Comparison of ENCODE assay signal across 1 cellular context in the genomic region with DNA sequence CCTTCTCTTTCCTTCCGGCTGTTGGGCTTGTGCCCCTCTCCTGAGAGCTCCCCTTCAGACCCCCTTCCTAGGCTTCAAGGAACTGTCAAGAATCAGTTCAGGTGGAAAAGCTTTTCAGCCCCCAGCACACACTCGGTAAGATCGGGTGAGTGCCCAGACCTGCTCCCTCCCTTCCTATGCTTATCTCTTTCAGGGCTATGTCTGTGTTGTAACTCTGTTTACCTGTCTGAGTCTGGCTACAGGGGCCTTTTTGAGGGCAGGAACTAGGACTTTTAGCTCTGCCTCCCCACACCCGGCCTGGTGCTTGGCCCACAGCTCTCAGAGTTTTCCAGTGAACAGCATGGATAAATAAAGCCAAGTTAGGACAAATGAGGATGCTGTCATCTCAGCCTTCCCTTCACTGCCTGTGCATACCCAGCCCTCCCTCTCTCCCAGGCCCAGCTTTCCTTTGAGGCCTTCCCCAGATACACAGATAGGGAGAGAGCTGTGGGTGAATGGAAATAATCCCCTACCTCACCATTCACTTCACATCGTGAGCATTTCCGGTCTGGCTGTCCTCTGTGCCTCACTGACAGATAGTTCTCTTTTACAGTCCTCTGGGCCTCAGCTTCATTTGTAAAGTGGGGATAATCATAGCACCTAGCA.
TF ChIP-seq lines count a peak whose summit lies in the region.

No MANE protein-coding gene starts in this region.

TF ChIP-seq in HepG2, 621 proteins besides CTCF, POLR2A, EP300 and RAD21 (continued from another document and continues in another):
- no peak for TF ChIP-seq ZNF432 (CRISPR knock-in tag; IDR thresholded peaks at IDR 0.05; ENCODE audit: borderline replicate concordance)
- TF ChIP-seq ARID4A (CRISPR knock-in tag; IDR thresholded peaks at IDR 0.05; ENCODE audit: borderline replicate concordance), result peak; percentile 60; the same call in 1 of the 2 replicates
- no peak for TF ChIP-seq THAP8 (CRISPR knock-in tag; IDR thresholded peaks at IDR 0.05; ENCODE audit: borderline replicate concordance)
- TF ChIP-seq ZHX1 (CRISPR knock-in tag; IDR thresholded peaks at IDR 0.05; ENCODE audit: low read depth), result no peak
- peak; percentile 77 for TF ChIP-seq RERE (CRISPR knock-in tag; IDR thresholded peaks at IDR 0.05; ENCODE audit: low read depth)
- TF ChIP-seq, protein P1, sequence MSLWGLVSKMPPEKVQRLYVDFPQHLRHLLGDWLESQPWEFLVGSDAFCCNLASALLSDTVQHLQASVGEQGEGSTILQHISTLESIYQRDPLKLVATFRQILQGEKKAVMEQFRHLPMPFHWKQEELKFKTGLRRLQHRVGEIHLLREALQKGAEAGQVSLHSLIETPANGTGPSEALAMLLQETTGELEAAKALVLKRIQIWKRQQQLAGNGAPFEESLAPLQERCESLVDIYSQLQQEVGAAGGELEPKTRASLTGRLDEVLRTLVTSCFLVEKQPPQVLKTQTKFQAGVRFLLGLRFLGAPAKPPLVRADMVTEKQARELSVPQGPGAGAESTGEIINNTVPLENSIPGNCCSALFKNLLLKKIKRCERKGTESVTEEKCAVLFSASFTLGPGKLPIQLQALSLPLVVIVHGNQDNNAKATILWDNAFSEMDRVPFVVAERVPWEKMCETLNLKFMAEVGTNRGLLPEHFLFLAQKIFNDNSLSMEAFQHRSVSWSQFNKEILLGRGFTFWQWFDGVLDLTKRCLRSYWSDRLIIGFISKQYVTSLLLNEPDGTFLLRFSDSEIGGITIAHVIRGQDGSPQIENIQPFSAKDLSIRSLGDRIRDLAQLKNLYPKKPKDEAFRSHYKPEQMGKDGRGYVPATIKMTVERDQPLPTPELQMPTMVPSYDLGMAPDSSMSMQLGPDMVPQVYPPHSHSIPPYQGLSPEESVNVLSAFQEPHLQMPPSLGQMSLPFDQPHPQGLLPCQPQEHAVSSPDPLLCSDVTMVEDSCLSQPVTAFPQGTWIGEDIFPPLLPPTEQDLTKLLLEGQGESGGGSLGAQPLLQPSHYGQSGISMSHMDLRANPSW (CRISPR knock-in tag; IDR thresholded peaks at IDR 0.05; ENCODE audit: borderline replicate concordance), result no peak
- TF ChIP-seq HMGA1 (CRISPR knock-in tag; conservative IDR thresholded peaks at IDR 0.05), result no peak
- TF ChIP-seq ATF1 (CRISPR knock-in tag; IDR thresholded peaks at IDR 0.05), result peak; percentile 48; the same call in 1 of the 2 replicates
- no peak for TF ChIP-seq ZNF597 (CRISPR knock-in tag; IDR thresholded peaks at IDR 0.05)
- TF ChIP-seq RBAK (CRISPR knock-in tag; IDR thresholded peaks at IDR 0.05), result 0 out of 2 replicates have a peak, but pooled peaks have one; percentile 22
- TF ChIP-seq ZNF160 (CRISPR knock-in tag; IDR thresholded peaks at IDR 0.05), result peak; percentile 60; the same call in 1 of the 2 replicates
- 0 out of 2 replicates have a peak, but pooled peaks have one; percentile 31 for TF ChIP-seq ZNF337 (CRISPR knock-in tag; IDR thresholded peaks at IDR 0.05; ENCODE audit: borderline replicate concordance, low read depth)
- 0 out of 2 replicates have a peak, but pooled peaks have one; percentile 48 for TF ChIP-seq DMAP1 (CRISPR knock-in tag; IDR thresholded peaks at IDR 0.05)
- no peak for TF ChIP-seq ZFP36L2 (CRISPR knock-in tag; IDR thresholded peaks at IDR 0.05)
- TF ChIP-seq POLR2G (IDR thresholded peaks at IDR 0.05; ENCODE audit: low read depth, low read length), result peak; percentile 54
- no peak for TF ChIP-seq CEBPZ (IDR thresholded peaks at IDR 0.05; ENCODE audit: low read length)
- peak; percentile 64; the same call in 1 of the 2 replicates for TF ChIP-seq ZBTB26 (CRISPR knock-in tag; IDR thresholded peaks at IDR 0.05; ENCODE audit: borderline replicate concordance)
- no peak for TF ChIP-seq ZBTB14 (CRISPR knock-in tag; IDR thresholded peaks at IDR 0.05)
- TF ChIP-seq HES4 (CRISPR knock-in tag; IDR thresholded peaks at IDR 0.05; ENCODE audit: borderline replicate concordance), result no peak
- peak; percentile 81; the same call in 1 of the 2 replicates for TF ChIP-seq ZNF232 (CRISPR knock-in tag; IDR thresholded peaks at IDR 0.05; ENCODE audit: borderline replicate concordance)
- TF ChIP-seq ISL2 (CRISPR knock-in tag; IDR thresholded peaks at IDR 0.05), result peak; percentile 91
- TF ChIP-seq ZNF761 (CRISPR knock-in tag; conservative IDR thresholded peaks at IDR 0.05), result peak; percentile 54; the same call in 1 of the 2 replicates
- no peak for TF ChIP-seq ZNF484 (CRISPR knock-in tag; IDR thresholded peaks at IDR 0.05; ENCODE audit: borderline replicate concordance, low read depth)
- no peak for TF ChIP-seq DNMT1 (CRISPR knock-in tag; IDR thresholded peaks at IDR 0.05)
